8 cellular contexts compared by ENCODE assay signal in the genomic region with DNA sequence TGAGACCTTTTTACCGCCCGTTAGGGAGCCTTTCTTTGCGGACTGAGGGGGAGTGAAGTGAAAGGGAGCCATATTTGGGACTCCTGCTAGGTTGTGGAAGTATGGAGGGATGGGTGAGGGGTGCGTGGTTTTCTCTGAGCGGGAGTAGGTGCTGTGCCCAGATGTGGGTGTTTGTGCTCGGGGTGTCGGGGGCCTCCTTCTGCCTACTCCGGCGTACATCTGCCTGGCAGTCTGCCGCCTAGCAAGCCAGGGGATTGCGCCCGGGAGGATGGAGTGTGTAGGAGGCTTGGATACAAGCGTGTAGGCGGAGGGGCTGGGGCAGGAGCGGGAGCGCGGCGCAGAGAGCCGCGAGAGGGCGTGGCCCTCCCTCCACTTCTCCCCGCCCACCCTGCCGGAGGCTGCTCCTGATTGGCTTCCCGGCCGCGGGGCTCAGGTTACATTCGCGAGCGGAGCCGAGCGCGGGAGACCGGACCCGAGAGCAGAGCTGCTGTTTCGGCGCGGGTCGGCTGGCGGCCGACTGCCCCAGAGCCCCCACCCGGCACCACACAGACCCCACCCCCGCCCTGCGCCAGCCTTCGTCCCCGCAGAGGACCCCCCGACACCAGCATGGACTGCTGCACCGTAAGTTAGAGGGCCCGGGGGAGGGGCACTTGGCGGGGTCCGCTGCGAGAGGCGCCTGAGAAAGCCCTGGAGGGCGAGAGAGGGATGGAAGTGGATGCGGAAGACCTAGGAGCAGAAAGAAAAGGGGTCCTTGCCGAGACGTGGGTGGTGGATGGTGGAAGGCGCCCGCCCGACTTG. TPM values are rescaled to one million over a fixed set of nuclear protein-coding genes. Genes with fewer than 3 reads are reported as not detected.
DNase-seq lines count a peak whose midpoint lies in the region; ATAC-seq, FAIRE-seq and TF ChIP-seq lines count a peak whose summit lies in the region.

A gene (plus strand): TSS at position 464 of the 798 bp plus-strand sequence. CDS start 143 bp downstream, at position 607.

- POLR2A ChIA-PET in T-cell (lab: Charles Lee) = no interaction called here

- H3K4me3 Mint-ChIP-seq in T-cell = peak within 1 kb of the TSS; percentile 74 to 86 (median 83)

- no peak for TF ChIP-seq POLR2A in GM12892 (IDR thresholded peaks at IDR 0.05; ENCODE audit: low read depth, low read length)

- CTCF ChIA-PET in T-cell (lab: Charles Lee) = interaction anchor here (1.1 to 1.4 kb wide), 4 partner anchors 13 to 70 kb away, joined by 3 to 4 read pairs (median 3); no protein-coding TSS in a partner anchor

- no peaks in the 10 kb centered on the region for H3K36me3 Mint-ChIP-seq in T-cell

- H3K4me1 Mint-ChIP-seq in T-cell = peaks cover 14 to 18% (median 18%) of the 10 kb centered on the region in 3 donors

- H3K4me1 ChIP-seq in psoas muscle = peaks cover 4% of the 10 kb centered on the region

- ATAC-seq in HG02798 (IDR thresholded peaks at IDR 0.05; ENCODE audit: poor library complexity, unreplicated experiment) (peak; percentile 99), T-cell (replicated peaks in 1 of 4) (peak; percentile 95 to 97 (median 95)), left ventricle myocardium superior (peak; percentile 99), psoas muscle (peak; percentile 96 to 100 (median 99))

- H3K9me3 Mint-ChIP-seq in T-cell = no peaks in the 10 kb centered on the region

- H3K27me3 ChIP-seq in psoas muscle (ENCODE audit: insufficient read depth in 3 of 3, low read length in 2 of 3) = peaks cover 0 to 41% (median 4%) of the 10 kb centered on the region in 3 donors

- H3K27ac Mint-ChIP-seq in T-cell = peak within 1 kb of the TSS in 1 of 2 donors; percentile 32

- no peak within 1 kb of the TSS for H3K27ac ChIP-seq in psoas muscle

- H3K27me3 Mint-ChIP-seq in T-cell = peaks cover 7 to 9% of the 10 kb centered on the region in 2 donors

- intact Hi-C loops in left ventricle myocardium superior (cut with micrococcal nuclease) (no loop called here), psoas muscle (cut with DNase I) (no loop called here)

- no peaks in the 10 kb centered on the region for H3K36me3 ChIP-seq in psoas muscle (ENCODE audit: insufficient read depth in 1 of 2, low read depth in 1 of 2)

- 1 to 3% (median 2%) methylated on average over 38 to 59 of the region's 59 CpGs for WGBS in psoas muscle, 3 donors

- H3K4me3 ChIP-seq in psoas muscle = peak within 1 kb of the TSS; percentile 68

- DNase-seq in GM12892 (ENCODE audit: insufficient read length) (peak; percentile 94), NCI-H1417 (lab: John Stamatoyannopoulos, UW) (peak; percentile 90 to 96 (median 94)), T-cell (peak; percentile 62 to 85 (median 76)), amniotic stem cell (lab: John Stamatoyannopoulos, UW) (peak; percentile 77), left ventricle myocardium superior (peak; percentile 96), psoas muscle (peak; percentile 91 to 93), ureter (ENCODE audit: low spot score) (peak; percentile 90)

- TF ChIP-seq CTCF in psoas muscle (IDR thresholded peaks at IDR 0.05) = no peak

- peak; percentile 93 for FAIRE-seq in GM12892 (lab: Jason Lieb, UNC)

- no peaks in the 10 kb centered on the region for H3K9me3 ChIP-seq in psoas muscle

RNA-seq across cellular contexts. Expression of the gene that starts here (rescaled TPM):
- not detected for polyA plus RNA-seq in GM12892 (2012; ENCODE audit: missing spikeins)
- 10 to 100 TPM in 1 of 5 donors, 1 to 10 TPM in 1, under 1 TPM in 3; 0.26 to 11.0 (median 0.89) TPM for total RNA-seq in T-cell
- 4.1 TPM for total RNA-seq in left ventricle myocardium superior
- total RNA-seq in psoas muscle = 1 to 10 TPM in 2 of 4 donors, under 1 TPM in 2; 0.89 to 2.1 (median 1.2) TPM
- 1 to 10 TPM in 2 of 3 donors, under 1 TPM in 1; 0.69 to 1.7 (median 1.0) TPM for polyA plus RNA-seq in psoas muscle
- total RNA-seq in ureter = 6.1 TPM
